11 cellular contexts compared by ENCODE assay signal in genomic region chr20:62815066-62815991, GRCh38. TPM values are rescaled to one million over a fixed set of nuclear protein-coding genes. Genes with fewer than 3 reads are reported as not detected.
DNase-seq lines count a peak whose midpoint lies in the region; ATAC-seq and TF ChIP-seq lines count a peak whose summit lies in the region.
"Had no signal": no experiment of that assay in that cellular context is flagged by ENCODE, and none has a peak within 500 bp of the region (broad histone marks: within the 10 kb centered on the region; RNA-seq: fewer than 3 reads in every experiment).

No MANE protein-coding gene starts in this region.

- H3K27ac ChIP-seq in SK-N-MC (peak overlapping the region; percentile 84), smooth muscle cell (ENCODE audit: low read depth) (no peak overlapping the region)

- POLR2A ChIA-PET in activated CD4-positive, alpha-beta T cell treated with anti-CD3 and anti-CD28 coated beads for 36 hours (lab: Charles Lee), result no interaction called here

- H3K4me3 ChIP-seq in SK-N-MC (peak overlapping the region; percentile 83), smooth muscle cell (peak overlapping the region; percentile 56)

- H3K27me3 Mint-ChIP-seq in activated CD4-positive, alpha-beta T cell treated with anti-CD3 and anti-CD28 coated beads for 36 hours, result peaks cover 21% of the 10 kb centered on the region

- no peaks in the 10 kb centered on the region for H3K9me3 Mint-ChIP-seq in activated CD4-positive, alpha-beta T cell treated with anti-CD3 and anti-CD28 coated beads for 36 hours (ENCODE audit: low read depth)

- H3K36me3 Mint-ChIP-seq in activated CD4-positive, alpha-beta T cell treated with anti-CD3 and anti-CD28 coated beads for 36 hours (ENCODE audit: low read depth), result peaks cover 3% of the 10 kb centered on the region

- H3K36me3 ChIP-seq in SK-N-MC (ENCODE audit: insufficient read depth, low read length) (peaks cover 5% of the 10 kb centered on the region; the same call in 1 of the 2 replicates), smooth muscle cell (ENCODE audit: low read depth) (no peaks in the 10 kb centered on the region)

- intact Hi-C loops in activated CD4-positive, alpha-beta T cell treated with anti-CD3 and anti-CD28 coated beads for 36 hours (cut with DNase I, micrococcal nuclease), result loop anchor here in 1 of 2 experiments (5.0 kb wide), 1 partner anchor 192 kb away; the partner anchor contains the start of gene BHLHE23

- ATAC-seq in activated CD4-positive, alpha-beta T cell treated with anti-CD3 and anti-CD28 coated beads for 36 hours, result peak; percentile 35
- ATAC-seq in HG03175 (IDR thresholded peaks at IDR 0.05; ENCODE audit: unreplicated experiment), result no peak

- no peaks in the 10 kb centered on the region for H3K27me3 ChIP-seq in smooth muscle cell (ENCODE audit: low read depth)

- peak overlapping the region; percentile 99 for H3K4me2 ChIP-seq in smooth muscle cell

- H3K9me3 ChIP-seq in SK-N-MC (ENCODE audit: low read depth, low read length) (no peaks in the 10 kb centered on the region), smooth muscle cell (replicated peaks; ENCODE audit: low read depth) (no peaks in the 10 kb centered on the region)

- peaks cover 13% of the 10 kb centered on the region for H3F3A ChIP-seq in smooth muscle cell (ENCODE audit: low read depth)

- no peaks in the 10 kb centered on the region for H4K20me1 ChIP-seq in smooth muscle cell (ENCODE audit: low read depth)

- CTCF ChIA-PET in activated CD4-positive, alpha-beta T cell treated with anti-CD3 and anti-CD28 coated beads for 36 hours (lab: Charles Lee), result interaction anchor here (0.6 to 1.5 kb wide), 3 partner anchors 8 to 24 kb away, joined by 3 to 5 read pairs (median 3); no protein-coding TSS in a partner anchor

- WGBS in smooth muscle cell (ENCODE audit: low lambda C conversion rate), result 13% methylated on average over 24 of the region's 24 CpGs

- no peak overlapping the region for H3K4me3 Mint-ChIP-seq in activated CD4-positive, alpha-beta T cell treated with anti-CD3 and anti-CD28 coated beads for 36 hours

- no peak overlapping the region for H2AFZ ChIP-seq in smooth muscle cell (ENCODE audit: low read depth)

- H3K79me2 ChIP-seq in smooth muscle cell (ENCODE audit: low read depth), result no peaks in the 10 kb centered on the region

- TF ChIP-seq CTCF in smooth muscle cell (IDR thresholded peaks at IDR 0.05; ENCODE audit: borderline replicate concordance, insufficient read depth, poor library complexity, severe bottlenecking), result no peak

- H3K27ac Mint-ChIP-seq in activated CD4-positive, alpha-beta T cell treated with anti-CD3 and anti-CD28 coated beads for 36 hours, result no peak overlapping the region

- peaks cover 35% of the 10 kb centered on the region for H3K4me1 ChIP-seq in smooth muscle cell (ENCODE audit: low read depth)

- H3K9ac ChIP-seq in SK-N-MC (ENCODE audit: insufficient read length) (no peak overlapping the region), smooth muscle cell (ENCODE audit: low read depth) (no peak overlapping the region)

- peaks cover 9% of the 10 kb centered on the region for H3K4me1 Mint-ChIP-seq in activated CD4-positive, alpha-beta T cell treated with anti-CD3 and anti-CD28 coated beads for 36 hours

- no peak for DNase-seq in activated CD4-positive, alpha-beta T cell treated with anti-CD3 and anti-CD28 coated beads for 36 hours
- DNase-seq in activated CD4-positive, alpha-beta T cell treated with anti-CD3 and anti-CD28 coated beads for 1 hour, result no peak
- DNase-seq in SK-N-MC (ENCODE audit: low read depth, low spot score), result no peak
- DNase-seq in glomerular visceral epithelial cell (ENCODE audit: extremely low spot score), result peak; percentile 57
- no peak for DNase-seq in smooth muscle cell (lab: John Stamatoyannopoulos, UW; ENCODE audit: unreplicated experiment)
- DNase-seq in mucosa of gallbladder (ENCODE audit: low spot score), result no peak
- no peak for DNase-seq in activated CD4-positive, alpha-beta T cell treated with anti-CD3 and anti-CD28 coated beads for 4 hours
- DNase-seq: aorta, NCI-H1417 treated with DMSO at 0.1 percent for 48 hours, T1000 had no signal

RNA-seq across cellular contexts. Expression of gene COL9A3, which starts 1.5 kb away (rescaled TPM):
- not detected for total RNA-seq in activated CD4-positive, alpha-beta T cell treated with anti-CD3 and anti-CD28 coated beads for 36 hours
- 23.0 and 30.1 TPM in 2 replicates for total RNA-seq in smooth muscle cell
- polyA plus RNA-seq in smooth muscle cell, result 73.3 and 77.4 TPM in 2 replicates
- 3.6 TPM for total RNA-seq in mucosa of gallbladder

RNA-seq across cellular contexts. Expression of gene OGFR, which starts 10.7 kb away (rescaled TPM):
- total RNA-seq in activated CD4-positive, alpha-beta T cell treated with anti-CD3 and anti-CD28 coated beads for 36 hours, result 10 to 100 TPM; 43.8 to 44.7 TPM
- total RNA-seq in smooth muscle cell (21.5 and 24.4 TPM in 2 replicates), mucosa of gallbladder (50.8 TPM)
- 53.2 and 61.4 TPM in 2 replicates for polyA plus RNA-seq in smooth muscle cell

RNA-seq across cellular contexts. Expression of gene MRGBP, which starts 19.1 kb away (rescaled TPM):
- total RNA-seq in activated CD4-positive, alpha-beta T cell treated with anti-CD3 and anti-CD28 coated beads for 36 hours, result 10 to 100 TPM; 14.5 to 15.0 TPM
- total RNA-seq in smooth muscle cell (15.5 and 18.2 TPM in 2 replicates), mucosa of gallbladder (8.9 TPM)
- 23.1 and 27.2 TPM in 2 replicates for polyA plus RNA-seq in smooth muscle cell

RNA-seq across cellular contexts. Expression of gene TCFL5, which starts 46.3 kb away (rescaled TPM):
- 1 to 10 TPM; 5.2 to 6.6 TPM for total RNA-seq in activated CD4-positive, alpha-beta T cell treated with anti-CD3 and anti-CD28 coated beads for 36 hours
- total RNA-seq in smooth muscle cell (9.1 and 9.5 TPM in 2 replicates), mucosa of gallbladder (8.2 TPM)
- 6.8 and 12.5 TPM in 2 replicates for polyA plus RNA-seq in smooth muscle cell
